8 cellular contexts compared by ENCODE assay signal in genomic region chr9:74742792-74743389, GRCh38.
DNase-seq lines count a peak whose midpoint lies in the region; ATAC-seq and TF ChIP-seq lines count a peak whose summit lies in the region.

No MANE protein-coding gene starts in this region.

- ATAC-seq in foreskin keratinocyte: peak; percentile 73
- no peak for ATAC-seq in activated CD4-positive, CD25-positive, alpha-beta regulatory T cell treated with anti-CD3 and anti-CD28 coated beads, Interleukin-2, amount 50 U/mL, for 24 hours

- no peak overlapping the region for H3K4me3 ChIP-seq in retinal pigment epithelial cell (ENCODE audit: low read length)

- peaks cover 9% of the 10 kb centered on the region for H3K27me3 ChIP-seq in foreskin keratinocyte

- DNase-seq in EH (ENCODE audit: low read depth) (peak; percentile 29), H4 (ENCODE audit: low spot score) (peak; percentile 27), SK-MEL-5 (ENCODE audit: low read depth, low spot score) (peak; percentile 55), foreskin keratinocyte (peak in 1 of 2 donors; percentile 19), retinal pigment epithelial cell (ENCODE audit: low read depth) (no peak)
- DNase-seq in activated CD8-positive, alpha-beta memory T cell treated with anti-CD3 and anti-CD28 coated beads, Interleukin-2, amount 50 U/mL, for 48 hours: no peak
- no peak for DNase-seq in activated CD4-positive, CD25-positive, alpha-beta regulatory T cell treated with anti-CD3 and anti-CD28 coated beads, Interleukin-2, amount 50 U/mL, for 72 hours

- TF ChIP-seq CTCF in foreskin keratinocyte (conservative IDR thresholded peaks at IDR 0.05): peak; percentile 73
- TF ChIP-seq CTCF in retinal pigment epithelial cell (conservative IDR thresholded peaks at IDR 0.05; ENCODE audit: low read depth, low read length): peak; percentile 87

- no peaks in the 10 kb centered on the region for H3K4me1 ChIP-seq in foreskin keratinocyte

- H3K27ac ChIP-seq in foreskin keratinocyte: no peak overlapping the region

- in situ Hi-C loops in SK-MEL-5 (cut with HindIII; ENCODE audit: low pct_unique_long_range_greater_than_20kb, low sequenced_read_pairs): no loop called here

Comparison
In these comparisons a context has a peak if more than half of its experiments do, and no peak if none do; other contexts are left out.
1. DNase-seq: peak in EH (single experiment), H4 (single experiment) and SK-MEL-5 (single experiment); none in retinal pigment epithelial cell (single experiment), activated CD8-positive, alpha-beta memory T cell treated with anti-CD3 and anti-CD28 coated beads, Interleukin-2, amount 50 U/mL, for 48 hours (single experiment) and activated CD4-positive, CD25-positive, alpha-beta regulatory T cell treated with anti-CD3 and anti-CD28 coated beads, Interleukin-2, amount 50 U/mL, for 72 hours (single experiment).